In genomic region chr3:6679510-6679909, GRCh38 we compare ENCODE assay signal across 14 cellular contexts.
A peak's percentile ranks its signal among the peaks of the same experiment; 100 is the strongest.
DNase-seq lines count a peak whose midpoint lies in the region; ATAC-seq and TF ChIP-seq lines count a peak whose summit lies in the region.
"Had no signal": no experiment of that assay in that cellular context is flagged by ENCODE, and none has a peak within 500 bp of the region (broad histone marks: within the 10 kb centered on the region; RNA-seq: fewer than 3 reads in every experiment).

No MANE protein-coding gene starts in this region.

- H2BK12ac ChIP-seq in H9 (ENCODE audit: insufficient read length, low read depth, low read length) = no peak overlapping the region

- POLR2A ChIA-PET in activated CD8-positive, alpha-beta T cell treated with anti-CD3 and anti-CD28 coated beads for 36 hours (lab: Charles Lee) = no interaction called here

- no peak overlapping the region for H3K23ac ChIP-seq in H9 (ENCODE audit: insufficient read length, low read depth, low read length)

- no peaks in the 10 kb centered on the region for H3K9me3 ChIP-seq in H9 (ENCODE audit: control insufficient read depth, low read depth, low read length)
- H3K9me3 ChIP-seq in mucosa of descending colon = no peaks in the 10 kb centered on the region
- H3K9me3 ChIP-seq: ascending aorta, sigmoid colon had no signal

- no peaks in the 10 kb centered on the region for H3K79me2 ChIP-seq in H9 (ENCODE audit: insufficient read depth, low read length)

- CTCF ChIA-PET in activated CD8-positive, alpha-beta T cell treated with anti-CD3 and anti-CD28 coated beads for 36 hours (lab: Charles Lee) = no interaction called here

- no peak overlapping the region for H2BK15ac ChIP-seq in H9 (ENCODE audit: low read depth, low read length)

- H3K4ac ChIP-seq in H9 (ENCODE audit: low read depth, low read length) = no peak overlapping the region

- H2BK120ac ChIP-seq in H9 (ENCODE audit: low read depth, low read length, poor library complexity, severe bottlenecking) = no peak overlapping the region

- H3K9ac ChIP-seq in H9 (ENCODE audit: extremely low read depth, insufficient read length, low read length) = no peak overlapping the region
- H3K9ac ChIP-seq: GM23248 had no signal

- TF ChIP-seq CTCF in H9 (conservative IDR thresholded peaks at IDR 0.05) (0 out of 3 replicates have a peak, but pooled peaks have one; percentile 13), mucosa of descending colon (IDR thresholded peaks at IDR 0.05) (no peak)
- TF ChIP-seq CTCF in activated CD8-positive, alpha-beta T cell treated with anti-CD3 and anti-CD28 coated beads for 36 hours (IDR thresholded peaks at IDR 0.05) = no peak

- no peak overlapping the region for H2BK20ac ChIP-seq in H9 (ENCODE audit: low read depth, low read length, poor library complexity, severe bottlenecking)

- no peaks in the 10 kb centered on the region for H3K4me1 ChIP-seq in H9 (ENCODE audit: insufficient read depth, low read length)
- H3K4me1 ChIP-seq in mucosa of descending colon (ENCODE audit: low read depth) = peaks cover 3% of the 10 kb centered on the region
- H3K4me1 ChIP-seq: ascending aorta, sigmoid colon had no signal

- no peak overlapping the region for H2BK5ac ChIP-seq in H9 (ENCODE audit: insufficient read length, low read length)

- ATAC-seq in GM18909 (IDR thresholded peaks at IDR 0.05; ENCODE audit: poor library complexity, unreplicated experiment) (peak; percentile 35), HG03520 (IDR thresholded peaks at IDR 0.05; ENCODE audit: unreplicated experiment) (peak; percentile 55), mucosa of descending colon (peak; percentile 51), HG03139 (IDR thresholded peaks at IDR 0.05; ENCODE audit: unreplicated experiment) (no peak)
- no peak for ATAC-seq in activated CD8-positive, alpha-beta T cell treated with anti-CD3 and anti-CD28 coated beads for 36 hours

- H3K4me2 ChIP-seq in H9 (ENCODE audit: insufficient read depth, insufficient read length, low read length) = no peak overlapping the region

- no peak overlapping the region for H3K14ac ChIP-seq in H9 (ENCODE audit: insufficient read depth, low read length)

- no peak overlapping the region for H3K4me3 Mint-ChIP-seq in H9
- no peak overlapping the region for H3K4me3 Mint-ChIP-seq in activated CD8-positive, alpha-beta T cell treated with anti-CD3 and anti-CD28 coated beads for 36 hours
- H3K4me3 Mint-ChIP-seq: CD4-positive, alpha-beta memory T cell had no signal

- H4K20me1 ChIP-seq in H9 (ENCODE audit: control insufficient read depth, insufficient read depth, insufficient read length) = no peaks in the 10 kb centered on the region

- H3K9me3 Mint-ChIP-seq in H9 = 0 out of 5 replicates have a peak, but pooled peaks cover 0 to 2% of the 10 kb centered on the region in 2 experiments
- H3K9me3 Mint-ChIP-seq in activated CD8-positive, alpha-beta T cell treated with anti-CD3 and anti-CD28 coated beads for 36 hours = peaks cover 12% of the 10 kb centered on the region

- no peak overlapping the region for H3K18ac ChIP-seq in H9 (ENCODE audit: insufficient read length, low read depth, low read length)

- H4K5ac ChIP-seq in H9 (ENCODE audit: insufficient read length, low read depth, low read length) = no peak overlapping the region

- H3K4me3 ChIP-seq in mucosa of descending colon = no peak overlapping the region
- H3K4me3 ChIP-seq: ascending aorta, GM23248, sigmoid colon had no signal

- no peak overlapping the region for H3K27ac ChIP-seq in H9 (ENCODE audit: insufficient read length, low read depth, low read length)
- H3K27ac ChIP-seq: ascending aorta, GM23248, sigmoid colon had no signal

- no peaks in the 10 kb centered on the region for H3K79me1 ChIP-seq in H9 (ENCODE audit: insufficient read depth, low read depth, low read length, poor library complexity, severe bottlenecking)

- H2AFZ ChIP-seq in H9 (ENCODE audit: low read length) = no peak overlapping the region
- H2AFZ ChIP-seq: GM23248 had no signal

- intact Hi-C loops in mucosa of descending colon (cut with DNase I, micrococcal nuclease) = no loop called here
- intact Hi-C loops in activated CD8-positive, alpha-beta T cell treated with anti-CD3 and anti-CD28 coated beads for 36 hours (cut with micrococcal nuclease) = no loop called here

- H3K27me3 ChIP-seq in H9 (ENCODE audit: insufficient read depth, low read length) = no peaks in the 10 kb centered on the region
- H3K27me3 ChIP-seq: ascending aorta, sigmoid colon had no signal

- H3K56ac ChIP-seq in H9 (ENCODE audit: insufficient read length, low read depth, low read length) = no peak overlapping the region

- no peak overlapping the region for H4K8ac ChIP-seq in H9 (replicated peaks; ENCODE audit: insufficient read length, low read depth, low read length)

- H3K23me2 ChIP-seq in H9 (ENCODE audit: insufficient read length, low read depth, low read length, poor library complexity, severe bottlenecking) = no peaks in the 10 kb centered on the region

- H3K27ac Mint-ChIP-seq in H9 = no peak overlapping the region
- H3K27ac Mint-ChIP-seq in activated CD8-positive, alpha-beta T cell treated with anti-CD3 and anti-CD28 coated beads for 36 hours = no peak overlapping the region
- H3K27ac Mint-ChIP-seq: CD4-positive, alpha-beta memory T cell had no signal

- no peaks in the 10 kb centered on the region for H3K4me1 Mint-ChIP-seq in H9
- H3K4me1 Mint-ChIP-seq in activated CD8-positive, alpha-beta T cell treated with anti-CD3 and anti-CD28 coated beads for 36 hours (ENCODE audit: low read depth) = no peaks in the 10 kb centered on the region
- H3K4me1 Mint-ChIP-seq: CD4-positive, alpha-beta memory T cell had no signal

- H2AK5ac ChIP-seq in H9 (ENCODE audit: insufficient read length, low read length) = no peak overlapping the region

- H3K36me3 Mint-ChIP-seq in H9 (ENCODE audit: insufficient read depth in 1 of 3, low read depth in 3 of 3) = no peaks in the 10 kb centered on the region
- no peaks in the 10 kb centered on the region for H3K36me3 Mint-ChIP-seq in activated CD8-positive, alpha-beta T cell treated with anti-CD3 and anti-CD28 coated beads for 36 hours (ENCODE audit: low read depth)
- H3K36me3 Mint-ChIP-seq: CD4-positive, alpha-beta memory T cell had no signal

- H3K36me3 ChIP-seq in mucosa of descending colon (ENCODE audit: low read depth) = no peaks in the 10 kb centered on the region
- H3K36me3 ChIP-seq: ascending aorta, sigmoid colon had no signal

- DNase-seq in H9 (no peak), mucosa of descending colon (no peak), epidermal melanocyte (ENCODE audit: insufficient read length, low spot score) (no peak)
- no peak for DNase-seq in activated CD8-positive, alpha-beta T cell treated with anti-CD3 and anti-CD28 coated beads for 36 hours
- DNase-seq: CD4-positive, alpha-beta memory T cell; effector CD4-positive, alpha-beta T cell; GM23248; NCI-H345; SHP77; sigmoid colon had no signal

- H3T11ph ChIP-seq in H9 (ENCODE audit: low read length) = no peak overlapping the region

- no peak overlapping the region for H4K91ac ChIP-seq in H9 (ENCODE audit: insufficient read length, low read depth, low read length)

- no peaks in the 10 kb centered on the region for H3K27me3 Mint-ChIP-seq in H9 (ENCODE audit: low read depth)
- no peaks in the 10 kb centered on the region for H3K27me3 Mint-ChIP-seq in activated CD8-positive, alpha-beta T cell treated with anti-CD3 and anti-CD28 coated beads for 36 hours
- H3K27me3 Mint-ChIP-seq: CD4-positive, alpha-beta memory T cell had no signal

- no CpG with 5 or more reads among the region's 4 CpGs for WGBS in H9 (ENCODE audit: extremely low coverage, insufficient read length, low lambda C conversion rate)

Comparison
In these comparisons a context has a peak if more than half of its experiments do, and no peak if none do; other contexts are left out.
1. ATAC-seq: peak in GM18909 (single experiment), HG03520 (single experiment) and mucosa of descending colon (single experiment); none in HG03139 (single experiment) and activated CD8-positive, alpha-beta T cell treated with anti-CD3 and anti-CD28 coated beads for 36 hours (single experiment).